In genomic region chr19:5403968-5404640, GRCh38 we compare ENCODE assay signal across 1 cellular context.
TF ChIP-seq lines count a peak whose summit lies in the region.

No MANE protein-coding gene starts in this region.

TF ChIP-seq in HepG2, 621 proteins besides CTCF, POLR2A, EP300 and RAD21 (continued from another document and continues in another):
- TF ChIP-seq, protein P1, sequence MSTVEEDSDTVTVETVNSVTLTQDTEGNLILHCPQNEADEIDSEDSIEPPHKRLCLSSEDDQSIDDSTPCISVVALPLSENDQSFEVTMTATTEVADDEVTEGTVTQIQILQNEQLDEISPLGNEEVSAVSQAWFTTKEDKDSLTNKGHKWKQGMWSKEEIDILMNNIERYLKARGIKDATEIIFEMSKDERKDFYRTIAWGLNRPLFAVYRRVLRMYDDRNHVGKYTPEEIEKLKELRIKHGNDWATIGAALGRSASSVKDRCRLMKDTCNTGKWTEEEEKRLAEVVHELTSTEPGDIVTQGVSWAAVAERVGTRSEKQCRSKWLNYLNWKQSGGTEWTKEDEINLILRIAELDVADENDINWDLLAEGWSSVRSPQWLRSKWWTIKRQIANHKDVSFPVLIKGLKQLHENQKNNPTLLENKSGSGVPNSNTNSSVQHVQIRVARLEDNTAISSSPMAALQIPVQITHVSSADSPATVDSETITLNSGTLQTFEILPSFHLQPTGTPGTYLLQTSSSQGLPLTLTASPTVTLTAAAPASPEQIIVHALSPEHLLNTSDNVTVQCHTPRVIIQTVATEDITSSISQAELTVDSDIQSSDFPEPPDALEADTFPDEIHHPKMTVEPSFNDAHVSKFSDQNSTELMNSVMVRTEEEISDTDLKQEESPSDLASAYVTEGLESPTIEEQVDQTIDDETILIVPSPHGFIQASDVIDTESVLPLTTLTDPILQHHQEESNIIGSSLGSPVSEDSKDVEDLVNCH (CRISPR knock-in tag; IDR thresholded peaks at IDR 0.05) = no peak
- TF ChIP-seq ZMYM4 (CRISPR knock-in tag; IDR thresholded peaks at IDR 0.05) (no peak), ZNF780A (CRISPR knock-in tag; IDR thresholded peaks at IDR 0.05) (no peak), ZNF552 (CRISPR knock-in tag; IDR thresholded peaks at IDR 0.05; ENCODE audit: borderline replicate concordance) (0 out of 2 replicates have a peak, but pooled peaks have one; percentile 52), XRCC5 (optimal IDR thresholded peaks at IDR 0.05; ENCODE audit: low read length) (peak; percentile 72), IKZF1 (IDR thresholded peaks at IDR 0.05) (no peak), ZNF431 (CRISPR knock-in tag; IDR thresholded peaks at IDR 0.05; ENCODE audit: borderline replicate concordance, low read depth) (no peak), TAF15 (IDR thresholded peaks at IDR 0.05; ENCODE audit: low read depth, low read length, poor library complexity, severe bottlenecking) (no peak), SAP130 (CRISPR knock-in tag; IDR thresholded peaks at IDR 0.05; ENCODE audit: low read depth) (peak; percentile 64), HOXA9 (CRISPR knock-in tag; IDR thresholded peaks at IDR 0.05; ENCODE audit: borderline replicate concordance) (0 out of 2 replicates have a peak, but pooled peaks have one; percentile 53), ZHX1 (CRISPR knock-in tag; IDR thresholded peaks at IDR 0.05; ENCODE audit: low read depth) (no peak), MTF1 (CRISPR knock-in tag; IDR thresholded peaks at IDR 0.05) (0 out of 2 replicates have a peak, but pooled peaks have one; percentile 64), REXO4 (CRISPR knock-in tag; IDR thresholded peaks at IDR 0.05; ENCODE audit: borderline replicate concordance) (no peak), PCBP2 (optimal IDR thresholded peaks at IDR 0.05; ENCODE audit: low read depth, low read length, poor library complexity, severe bottlenecking) (no peak), ZKSCAN1 (IDR thresholded peaks at IDR 0.05; ENCODE audit: low read length) (no peak), ZBTB42 (CRISPR knock-in tag; IDR thresholded peaks at IDR 0.05) (no peak), ARNT2 (CRISPR knock-in tag; IDR thresholded peaks at IDR 0.05; ENCODE audit: low read depth) (0 out of 2 replicates have a peak, but pooled peaks have one; percentile 67), ATF4 (CRISPR knock-in tag; IDR thresholded peaks at IDR 0.05) (no peak), ELF3 (CRISPR knock-in tag; IDR thresholded peaks at IDR 0.05) (peak; percentile 84), ZNF83 (CRISPR knock-in tag; IDR thresholded peaks at IDR 0.05; ENCODE audit: borderline replicate concordance) (no peak), SMARCC2 (IDR thresholded peaks at IDR 0.05) (no peak), SIX1 (CRISPR knock-in tag; IDR thresholded peaks at IDR 0.05; ENCODE audit: borderline replicate concordance) (0 out of 2 replicates have a peak, but pooled peaks have one; percentile 46), PCBP1 (IDR thresholded peaks at IDR 0.05; ENCODE audit: borderline replicate concordance, low read depth, low read length) (no peak), ZBTB37 (CRISPR knock-in tag; IDR thresholded peaks at IDR 0.05) (no peak), PPARG (CRISPR knock-in tag; conservative IDR thresholded peaks at IDR 0.05) (peak; percentile 58; the same call in 1 of the 2 replicates), KMT2B (CRISPR knock-in tag; IDR thresholded peaks at IDR 0.05) (peak; percentile 65), RXRA (CRISPR knock-in tag; IDR thresholded peaks at IDR 0.05) (0 out of 2 replicates have a peak, but pooled peaks have one; percentile 20), ZNF180 (CRISPR knock-in tag; IDR thresholded peaks at IDR 0.05; ENCODE audit: borderline replicate concordance, low read depth) (no peak), HMGA1 (CRISPR knock-in tag; conservative IDR thresholded peaks at IDR 0.05) (no peak), SP1 (IDR thresholded peaks at IDR 0.05) (no peak), SP1 (CRISPR knock-in tag; IDR thresholded peaks at IDR 0.05) (no peak), ZNF510 (CRISPR knock-in tag; IDR thresholded peaks at IDR 0.05; ENCODE audit: low read depth) (no peak), ZNF235 (CRISPR knock-in tag; IDR thresholded peaks at IDR 0.05; ENCODE audit: borderline replicate concordance) (no peak), ZSCAN21 (CRISPR knock-in tag; IDR thresholded peaks at IDR 0.05; ENCODE audit: borderline replicate concordance) (peak; percentile 87), PHF20 (CRISPR knock-in tag; IDR thresholded peaks at IDR 0.05) (peak; percentile 41; the same call in 1 of the 2 replicates), FOXP1 (IDR thresholded peaks at IDR 0.05) (no peak), FOXP1 (CRISPR knock-in tag; IDR thresholded peaks at IDR 0.05) (0 out of 2 replicates have a peak, but pooled peaks have one; percentile 13), ZNF777 (CRISPR knock-in tag; IDR thresholded peaks at IDR 0.05) (peak; percentile 71; the same call in 1 of the 2 replicates), ZNF768 (CRISPR knock-in tag; IDR thresholded peaks at IDR 0.05) (no peak), SPEN (CRISPR knock-in tag; IDR thresholded peaks at IDR 0.05; ENCODE audit: low read depth) (0 out of 2 replicates have a peak, but pooled peaks have one; percentile 29), THAP9 (CRISPR knock-in tag; IDR thresholded peaks at IDR 0.05; ENCODE audit: borderline replicate concordance) (no peak)
- TF ChIP-seq, protein P2, sequence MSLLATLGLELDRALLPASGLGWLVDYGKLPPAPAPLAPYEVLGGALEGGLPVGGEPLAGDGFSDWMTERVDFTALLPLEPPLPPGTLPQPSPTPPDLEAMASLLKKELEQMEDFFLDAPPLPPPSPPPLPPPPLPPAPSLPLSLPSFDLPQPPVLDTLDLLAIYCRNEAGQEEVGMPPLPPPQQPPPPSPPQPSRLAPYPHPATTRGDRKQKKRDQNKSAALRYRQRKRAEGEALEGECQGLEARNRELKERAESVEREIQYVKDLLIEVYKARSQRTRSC (CRISPR knock-in tag; IDR thresholded peaks at IDR 0.05; ENCODE audit: low read depth) = peak; percentile 70; the same call in 1 of the 2 replicates
- TF ChIP-seq, protein P3, sequence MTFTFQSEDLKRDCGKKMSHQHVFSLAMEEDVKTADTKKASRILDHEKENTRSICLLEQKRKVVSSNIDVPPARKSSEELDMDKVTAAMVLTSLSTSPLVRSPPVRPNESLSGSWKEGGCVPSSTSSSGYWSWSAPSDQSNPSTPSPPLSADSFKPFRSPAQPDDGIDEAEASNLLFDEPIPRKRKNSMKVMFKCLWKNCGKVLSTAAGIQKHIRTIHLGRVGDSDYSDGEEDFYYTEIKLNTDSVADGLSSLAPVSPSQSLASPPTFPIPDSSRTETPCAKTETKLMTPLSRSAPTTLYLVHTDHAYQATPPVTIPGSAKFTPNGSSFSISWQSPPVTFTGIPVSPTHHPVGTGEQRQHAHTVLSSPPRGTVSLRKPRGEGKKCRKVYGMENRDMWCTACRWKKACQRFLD (CRISPR knock-in tag; IDR thresholded peaks at IDR 0.05; ENCODE audit: borderline replicate concordance) = peak; percentile 82; the same call in 1 of the 2 replicates
- TF ChIP-seq, protein P4, sequence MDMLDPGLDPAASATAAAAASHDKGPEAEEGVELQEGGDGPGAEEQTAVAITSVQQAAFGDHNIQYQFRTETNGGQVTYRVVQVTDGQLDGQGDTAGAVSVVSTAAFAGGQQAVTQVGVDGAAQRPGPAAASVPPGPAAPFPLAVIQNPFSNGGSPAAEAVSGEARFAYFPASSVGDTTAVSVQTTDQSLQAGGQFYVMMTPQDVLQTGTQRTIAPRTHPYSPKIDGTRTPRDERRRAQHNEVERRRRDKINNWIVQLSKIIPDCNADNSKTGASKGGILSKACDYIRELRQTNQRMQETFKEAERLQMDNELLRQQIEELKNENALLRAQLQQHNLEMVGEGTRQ (IDR thresholded peaks at IDR 0.05; ENCODE audit: low read depth, low read length) = no peak
- TF ChIP-seq, protein P4 (CRISPR knock-in tag; IDR thresholded peaks at IDR 0.05; ENCODE audit: borderline replicate concordance) = no peak
- TF ChIP-seq, protein P5, sequence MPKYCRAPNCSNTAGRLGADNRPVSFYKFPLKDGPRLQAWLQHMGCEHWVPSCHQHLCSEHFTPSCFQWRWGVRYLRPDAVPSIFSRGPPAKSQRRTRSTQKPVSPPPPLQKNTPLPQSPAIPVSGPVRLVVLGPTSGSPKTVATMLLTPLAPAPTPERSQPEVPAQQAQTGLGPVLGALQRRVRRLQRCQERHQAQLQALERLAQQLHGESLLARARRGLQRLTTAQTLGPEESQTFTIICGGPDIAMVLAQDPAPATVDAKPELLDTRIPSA (CRISPR knock-in tag; IDR thresholded peaks at IDR 0.05; ENCODE audit: borderline replicate concordance) = no peak
- TF ChIP-seq, protein P6, sequence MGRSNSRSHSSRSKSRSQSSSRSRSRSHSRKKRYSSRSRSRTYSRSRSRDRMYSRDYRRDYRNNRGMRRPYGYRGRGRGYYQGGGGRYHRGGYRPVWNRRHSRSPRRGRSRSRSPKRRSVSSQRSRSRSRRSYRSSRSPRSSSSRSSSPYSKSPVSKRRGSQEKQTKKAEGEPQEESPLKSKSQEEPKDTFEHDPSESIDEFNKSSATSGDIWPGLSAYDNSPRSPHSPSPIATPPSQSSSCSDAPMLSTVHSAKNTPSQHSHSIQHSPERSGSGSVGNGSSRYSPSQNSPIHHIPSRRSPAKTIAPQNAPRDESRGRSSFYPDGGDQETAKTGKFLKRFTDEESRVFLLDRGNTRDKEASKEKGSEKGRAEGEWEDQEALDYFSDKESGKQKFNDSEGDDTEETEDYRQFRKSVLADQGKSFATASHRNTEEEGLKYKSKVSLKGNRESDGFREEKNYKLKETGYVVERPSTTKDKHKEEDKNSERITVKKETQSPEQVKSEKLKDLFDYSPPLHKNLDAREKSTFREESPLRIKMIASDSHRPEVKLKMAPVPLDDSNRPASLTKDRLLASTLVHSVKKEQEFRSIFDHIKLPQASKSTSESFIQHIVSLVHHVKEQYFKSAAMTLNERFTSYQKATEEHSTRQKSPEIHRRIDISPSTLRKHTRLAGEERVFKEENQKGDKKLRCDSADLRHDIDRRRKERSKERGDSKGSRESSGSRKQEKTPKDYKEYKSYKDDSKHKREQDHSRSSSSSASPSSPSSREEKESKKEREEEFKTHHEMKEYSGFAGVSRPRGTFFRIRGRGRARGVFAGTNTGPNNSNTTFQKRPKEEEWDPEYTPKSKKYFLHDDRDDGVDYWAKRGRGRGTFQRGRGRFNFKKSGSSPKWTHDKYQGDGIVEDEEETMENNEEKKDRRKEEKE (IDR thresholded peaks at IDR 0.05) = no peak
